ENCODE assay signal across 1 cellular context in genomic region chr17:1724869-1725641, GRCh38.
TF ChIP-seq lines count a peak whose summit lies in the region.

No MANE protein-coding gene starts in this region.

TF ChIP-seq in GM12878, 131 proteins besides CTCF, POLR2A, EP300 and RAD21:
- TF ChIP-seq PML (IDR thresholded peaks at IDR 0.05; ENCODE audit: low read length) (no peak), E4F1 (IDR thresholded peaks at IDR 0.05; ENCODE audit: borderline replicate concordance, partially characterized antibody) (peak; percentile 8), CEBPZ (IDR thresholded peaks at IDR 0.05; ENCODE audit: low read depth, low read length) (no peak), E2F8 (IDR thresholded peaks at IDR 0.05; ENCODE audit: low read depth, partially characterized antibody) (no peak), LARP7 (IDR thresholded peaks at IDR 0.05) (peak; percentile 33), ZBTB40 (IDR thresholded peaks at IDR 0.05; ENCODE audit: borderline replicate concordance) (no peak), ZBTB11 (CRISPR knock-in tag; IDR thresholded peaks at IDR 0.05) (no peak), ATF2 (IDR thresholded peaks at IDR 0.05; ENCODE audit: low read length) (no peak), WRNIP1 (IDR thresholded peaks at IDR 0.05; ENCODE audit: borderline replicate concordance, low read depth, low read length) (no peak), USF1 (IDR thresholded peaks at IDR 0.05; ENCODE audit: borderline replicate concordance, extremely low read length, insufficient read depth, low read depth, low read length) (no peak), ZNF217 (IDR thresholded peaks at IDR 0.05) (no peak), HDAC6 (IDR thresholded peaks at IDR 0.05; ENCODE audit: unreplicated experiment) (no peak), TCF12 (IDR thresholded peaks at IDR 0.05; ENCODE audit: low read depth, low read length) (no peak), YBX1 (IDR thresholded peaks at IDR 0.05) (no peak), KDM1A (IDR thresholded peaks at IDR 0.05; ENCODE audit: borderline replicate concordance) (no peak), NKRF (conservative IDR thresholded peaks at IDR 0.05) (0 out of 2 replicates have a peak, but pooled peaks have one; percentile 53), IKZF1 (conservative IDR thresholded peaks at IDR 0.05) (peak; percentile 15), HDGF (IDR thresholded peaks at IDR 0.05) (0 out of 2 replicates have a peak, but pooled peaks have one; percentile 19), SMARCA5 (IDR thresholded peaks at IDR 0.05) (peak; percentile 9; the same call in 1 of the 2 replicates), IKZF2 (IDR thresholded peaks at IDR 0.05) (no peak), SIN3A (IDR thresholded peaks at IDR 0.05; ENCODE audit: low read depth, low read length) (no peak), SRF (IDR thresholded peaks at IDR 0.05; ENCODE audit: low read depth in 2 of 2, low read length in 2 of 2) (no peak), NR2F1 (conservative IDR thresholded peaks at IDR 0.05) (0 out of 2 replicates have a peak, but pooled peaks have one; percentile 21), MTA3 (IDR thresholded peaks at IDR 0.05; ENCODE audit: borderline replicate concordance, low read length) (no peak), NR2C2 (IDR thresholded peaks at IDR 0.05; ENCODE audit: borderline replicate concordance, control insufficient read depth, insufficient read length, low read depth) (no peak), TAF1 (IDR thresholded peaks at IDR 0.05; ENCODE audit: borderline replicate concordance, low read depth, low read length) (0 out of 2 replicates have a peak, but pooled peaks have one; percentile 2)
